31 cellular contexts compared by ENCODE assay signal in genomic region chr18:12855886-12856285, GRCh38. TPM values are rescaled to one million over a fixed set of nuclear protein-coding genes. Genes with fewer than 3 reads are reported as not detected.
DNase-seq lines count a peak whose midpoint lies in the region; ATAC-seq and TF ChIP-seq lines count a peak whose summit lies in the region.
"Had no signal": no experiment of that assay in that cellular context is flagged by ENCODE, and none has a peak within 500 bp of the region (broad histone marks: within the 10 kb centered on the region; RNA-seq: fewer than 3 reads in every experiment).

No MANE protein-coding gene starts in this region.

- peaks cover 64% of the 10 kb centered on the region for H3K4me1 Mint-ChIP-seq in activated CD4-positive, alpha-beta T cell treated with anti-CD3 and anti-CD28 coated beads for 36 hours
- H3K4me1 Mint-ChIP-seq in activated CD4-positive, alpha-beta T cell treated with anti-CD3 and anti-CD28 coated beads, Interleukin-2, amount 10 ng/mL, durations not matched to agents 7 days and 5 days, result peaks cover 60% of the 10 kb centered on the region
- H3K4me1 Mint-ChIP-seq in CD8-positive, alpha-beta T cell (ENCODE audit: low read depth), result peaks cover 50% of the 10 kb centered on the region
- H3K4me1 Mint-ChIP-seq in activated CD4-positive, alpha-beta memory T cell treated with anti-CD3 and anti-CD28 coated beads for 36 hours (ENCODE audit: low read depth), result peaks cover 55% of the 10 kb centered on the region
- H3K4me1 Mint-ChIP-seq in progenitor cell of endocrine pancreas (ENCODE audit: low read depth), result peaks cover 5% of the 10 kb centered on the region
- H3K4me1 Mint-ChIP-seq: brain had no signal

- no peaks in the 10 kb centered on the region for H3K36me3 ChIP-seq in CD8-positive, alpha-beta T cell (ENCODE audit: insufficient read depth, low read length)
- H3K36me3 ChIP-seq: prostate gland, transverse colon had no signal

- ATAC-seq in activated CD4-positive, alpha-beta T cell treated with anti-CD3 and anti-CD28 coated beads for 36 hours, result no peak
- ATAC-seq in CD8-positive, alpha-beta T cell, result no peak
- ATAC-seq: foreskin keratinocyte, GM12878, left ventricle myocardium superior had no signal

- H3K27ac ChIP-seq in CD8-positive, alpha-beta T cell (ENCODE audit: low read depth, low read length), result no peak overlapping the region
- H3K27ac ChIP-seq in substantia nigra (ENCODE audit: low read depth, low read length, poor library complexity, severe bottlenecking), result no peak overlapping the region
- H3K27ac ChIP-seq: dorsolateral prefrontal cortex, esophagus squamous epithelium, foreskin keratinocyte, prostate gland, transverse colon had no signal

- no peak overlapping the region for H3K4me3 Mint-ChIP-seq in activated CD4-positive, alpha-beta T cell treated with anti-CD3 and anti-CD28 coated beads for 36 hours
- no peak overlapping the region for H3K4me3 Mint-ChIP-seq in activated CD4-positive, alpha-beta T cell treated with anti-CD3 and anti-CD28 coated beads, Interleukin-2, amount 10 ng/mL, durations not matched to agents 7 days and 5 days
- H3K4me3 Mint-ChIP-seq in CD8-positive, alpha-beta T cell, result no peak overlapping the region
- H3K4me3 Mint-ChIP-seq in activated CD4-positive, alpha-beta memory T cell treated with anti-CD3 and anti-CD28 coated beads for 36 hours, result no peak overlapping the region
- H3K4me3 Mint-ChIP-seq in progenitor cell of endocrine pancreas (ENCODE audit: low read depth), result no peak overlapping the region
- H3K4me3 Mint-ChIP-seq: brain had no signal

- H3K27me3 ChIP-seq in CD8-positive, alpha-beta T cell (ENCODE audit: insufficient read depth, low read length), result no peaks in the 10 kb centered on the region
- H3K27me3 ChIP-seq: dorsolateral prefrontal cortex, esophagus squamous epithelium, foreskin keratinocyte, transverse colon had no signal

- H3K36me3 Mint-ChIP-seq in activated CD4-positive, alpha-beta T cell treated with anti-CD3 and anti-CD28 coated beads for 36 hours (ENCODE audit: low read depth), result peaks cover 39% of the 10 kb centered on the region
- peaks cover 48% of the 10 kb centered on the region for H3K36me3 Mint-ChIP-seq in activated CD4-positive, alpha-beta T cell treated with anti-CD3 and anti-CD28 coated beads, Interleukin-2, amount 10 ng/mL, durations not matched to agents 7 days and 5 days (ENCODE audit: low read depth)
- H3K36me3 Mint-ChIP-seq in CD8-positive, alpha-beta T cell, result peaks cover 57% of the 10 kb centered on the region
- peaks cover 35% of the 10 kb centered on the region for H3K36me3 Mint-ChIP-seq in activated CD4-positive, alpha-beta memory T cell treated with anti-CD3 and anti-CD28 coated beads for 36 hours
- H3K36me3 Mint-ChIP-seq in progenitor cell of endocrine pancreas (ENCODE audit: insufficient read depth), result peaks cover 11% of the 10 kb centered on the region

- no peaks in the 10 kb centered on the region for H3K9me3 ChIP-seq in CD8-positive, alpha-beta T cell (ENCODE audit: low read length)
- H3K9me3 ChIP-seq: esophagus squamous epithelium, prostate gland, SK-N-SH, transverse colon had no signal

- H3K4me3 ChIP-seq in CD8-positive, alpha-beta T cell (ENCODE audit: low read depth, low read length), result no peak overlapping the region
- H3K4me3 ChIP-seq: dorsolateral prefrontal cortex, esophagus squamous epithelium, GM12878, prostate gland, transverse colon had no signal

- CTCF ChIA-PET in activated CD4-positive, alpha-beta T cell treated with anti-CD3 and anti-CD28 coated beads for 36 hours (lab: Charles Lee), result interaction anchor here (0.9 to 2.4 kb wide), 3 partner anchors 9 to 79 kb away, joined by 3 to 9 read pairs (median 3); no protein-coding TSS in a partner anchor
- CTCF ChIA-PET in activated CD4-positive, alpha-beta T cell treated with anti-CD3 and anti-CD28 coated beads, Interleukin-2, amount 10 ng/mL, durations not matched to agents 7 days and 5 days (lab: Charles Lee), result interaction anchor here (0.5 to 1.4 kb wide), 3 partner anchors 9 to 151 kb away, joined by 3 read pairs; no protein-coding TSS in a partner anchor
- CTCF ChIA-PET in CD8-positive, alpha-beta T cell (lab: Charles Lee), result interaction anchor here (2.0 kb wide), 1 partner anchor 38 kb away, joined by 5 read pairs; no protein-coding TSS in a partner anchor
- CTCF ChIA-PET in activated CD4-positive, alpha-beta memory T cell treated with anti-CD3 and anti-CD28 coated beads for 36 hours (lab: Charles Lee), result interaction anchor here (0.5 to 1.2 kb wide), 2 partner anchors 34 to 129 kb away, joined by 3 read pairs; no protein-coding TSS in a partner anchor

- POLR2A ChIA-PET in activated CD4-positive, alpha-beta T cell treated with anti-CD3 and anti-CD28 coated beads for 36 hours (lab: Charles Lee), result no interaction called here
- POLR2A ChIA-PET in activated CD4-positive, alpha-beta T cell treated with anti-CD3 and anti-CD28 coated beads, Interleukin-2, amount 10 ng/mL, durations not matched to agents 7 days and 5 days (lab: Charles Lee), result interaction anchor here (0.6 kb wide), 1 partner anchor 13 kb away, joined by 3 read pairs; no protein-coding TSS in a partner anchor
- POLR2A ChIA-PET in CD8-positive, alpha-beta T cell (lab: Charles Lee), result interaction anchor here (1.0 kb wide), 1 partner anchor 8 kb away, joined by 3 read pairs; no protein-coding TSS in a partner anchor
- POLR2A ChIA-PET in activated CD4-positive, alpha-beta memory T cell treated with anti-CD3 and anti-CD28 coated beads for 36 hours (lab: Charles Lee), result interaction anchor here (0.8 to 1.9 kb wide), 2 partner anchors 11 to 34 kb away, joined by 3 to 5 read pairs; no protein-coding TSS in a partner anchor

- H3K4me1 ChIP-seq in CD8-positive, alpha-beta T cell (ENCODE audit: insufficient read depth, low read length), result peaks cover 13% of the 10 kb centered on the region
- H3K4me1 ChIP-seq: foreskin keratinocyte, prostate gland had no signal

- intact Hi-C loops in activated CD4-positive, alpha-beta T cell treated with anti-CD3 and anti-CD28 coated beads for 36 hours (cut with DNase I, micrococcal nuclease), result no loop called here
- intact Hi-C loops in CD8-positive, alpha-beta T cell (cut with DNase I, micrococcal nuclease), result no loop called here
- intact Hi-C loops in activated CD4-positive, alpha-beta memory T cell treated with anti-CD3 and anti-CD28 coated beads for 36 hours (cut with micrococcal nuclease), result loop anchor here (2.0 to 5.0 kb wide), 2 partner anchors 27 to 34 kb away; no protein-coding TSS in a partner anchor

- no peak for DNase-seq in activated CD4-positive, alpha-beta T cell treated with anti-CD3 and anti-CD28 coated beads for 36 hours
- no peak for DNase-seq in activated CD4-positive, alpha-beta T cell treated with anti-CD3 and anti-CD28 coated beads, Interleukin-2, amount 10 ng/mL, durations not matched to agents 7 days and 5 days
- DNase-seq in CD8-positive, alpha-beta T cell, result no peak
- no peak for DNase-seq in activated CD4-positive, alpha-beta memory T cell treated with anti-CD3 and anti-CD28 coated beads for 36 hours
- DNase-seq in progenitor cell of endocrine pancreas (ENCODE audit: low spot score, unreplicated experiment) (no peak), medulla oblongata (ENCODE audit: extremely low spot score) (no peak), substantia nigra (lab: John Stamatoyannopoulos, UW) (no peak), MV-4-11 (lab: John Stamatoyannopoulos, UW) (no peak)
- DNase-seq: activated CD4-positive, alpha-beta T cell treated with anti-CD3 and anti-CD28 coated beads for 1 hour; activated naive CD4-positive, alpha-beta T cell treated with Interleukin-2 at 50 U/mL for 16 hours; activated T-cell treated with anti-CD3 and anti-CD28 coated beads, Interleukin-2, amount 50 U/mL, for 48 hours; CD8-positive, alpha-beta memory T cell; cerebellar nuclear complex; dorsolateral prefrontal cortex; esophagus squamous epithelium; foreskin keratinocyte; head of caudate nucleus; islet precursor cell; Karpas-422; left ventricle myocardium superior; NCI-H1436; NCI-H2081 treated with DMSO at 0.1 percent for 48 hours; NCI-H2227 treated with DMSO at 0.1 percent for 48 hours; NCI-H526; NK-92 treated with Interleukin-12 subunit alpha and Interleukin-12 subunit beta, amount 100 ng/mL, for 24 hours; SK-N-SH; stimulated activated CD4-positive, alpha-beta T cell treated with anti-CD3 and anti-CD28 coated beads, Interleukin-4, amount 100 ng/mL, for 1 hour; transverse colon had no signal

- no peak for TF ChIP-seq CTCF in CD8-positive, alpha-beta T cell (IDR thresholded peaks at IDR 0.05)
- TF ChIP-seq CTCF in progenitor cell of endocrine pancreas (IDR thresholded peaks at IDR 0.05; ENCODE audit: unreplicated experiment), result no peak

- H3K9me3 Mint-ChIP-seq in activated CD4-positive, alpha-beta T cell treated with anti-CD3 and anti-CD28 coated beads for 36 hours (ENCODE audit: low read depth), result no peaks in the 10 kb centered on the region
- no peaks in the 10 kb centered on the region for H3K9me3 Mint-ChIP-seq in activated CD4-positive, alpha-beta T cell treated with anti-CD3 and anti-CD28 coated beads, Interleukin-2, amount 10 ng/mL, durations not matched to agents 7 days and 5 days
- H3K9me3 Mint-ChIP-seq in CD8-positive, alpha-beta T cell, result no peaks in the 10 kb centered on the region
- no peaks in the 10 kb centered on the region for H3K9me3 Mint-ChIP-seq in activated CD4-positive, alpha-beta memory T cell treated with anti-CD3 and anti-CD28 coated beads for 36 hours
- no peaks in the 10 kb centered on the region for H3K9me3 Mint-ChIP-seq in progenitor cell of endocrine pancreas (ENCODE audit: low read depth)
- H3K9me3 Mint-ChIP-seq: brain; CD8-positive, alpha-beta memory T cell had no signal

- peak overlapping the region; percentile 6 for H3K27ac Mint-ChIP-seq in activated CD4-positive, alpha-beta T cell treated with anti-CD3 and anti-CD28 coated beads for 36 hours
- H3K27ac Mint-ChIP-seq in activated CD4-positive, alpha-beta T cell treated with anti-CD3 and anti-CD28 coated beads, Interleukin-2, amount 10 ng/mL, durations not matched to agents 7 days and 5 days, result no peak overlapping the region
- H3K27ac Mint-ChIP-seq in CD8-positive, alpha-beta T cell, result peak overlapping the region; percentile 24
- peak overlapping the region; percentile 5 for H3K27ac Mint-ChIP-seq in activated CD4-positive, alpha-beta memory T cell treated with anti-CD3 and anti-CD28 coated beads for 36 hours
- H3K27ac Mint-ChIP-seq in progenitor cell of endocrine pancreas, result peak overlapping the region; percentile 12

- H3K27me3 Mint-ChIP-seq in activated CD4-positive, alpha-beta T cell treated with anti-CD3 and anti-CD28 coated beads for 36 hours, result no peaks in the 10 kb centered on the region
- H3K27me3 Mint-ChIP-seq in activated CD4-positive, alpha-beta T cell treated with anti-CD3 and anti-CD28 coated beads, Interleukin-2, amount 10 ng/mL, durations not matched to agents 7 days and 5 days, result no peaks in the 10 kb centered on the region
- H3K27me3 Mint-ChIP-seq in CD8-positive, alpha-beta T cell (ENCODE audit: low read depth), result no peaks in the 10 kb centered on the region
- no peaks in the 10 kb centered on the region for H3K27me3 Mint-ChIP-seq in activated CD4-positive, alpha-beta memory T cell treated with anti-CD3 and anti-CD28 coated beads for 36 hours
- H3K27me3 Mint-ChIP-seq in progenitor cell of endocrine pancreas, result no peaks in the 10 kb centered on the region
- H3K27me3 Mint-ChIP-seq: brain; CD8-positive, alpha-beta memory T cell had no signal

RNA-seq across cellular contexts. Expression of gene PTPN2, which starts 28.2 kb away (rescaled TPM):
- 10 to 100 TPM; 60.6 to 72.9 TPM for total RNA-seq in activated CD4-positive, alpha-beta T cell treated with anti-CD3 and anti-CD28 coated beads for 36 hours
- total RNA-seq in activated CD4-positive, alpha-beta T cell treated with anti-CD3 and anti-CD28 coated beads, Interleukin-2, amount 10 ng/mL, durations not matched to agents 7 days and 5 days, result 10 to 100 TPM; 61.0 to 69.7 TPM
- 10 to 100 TPM; 61.7 to 62.8 TPM for total RNA-seq in CD8-positive, alpha-beta T cell
- total RNA-seq in activated CD4-positive, alpha-beta memory T cell treated with anti-CD3 and anti-CD28 coated beads for 36 hours, result 10 to 100 TPM; 68.8 to 73.3 TPM
- 45.1 and 46.4 TPM in 2 replicates for total RNA-seq in progenitor cell of endocrine pancreas
